ENCODE assay signal across 28 cellular contexts in the genomic region with DNA sequence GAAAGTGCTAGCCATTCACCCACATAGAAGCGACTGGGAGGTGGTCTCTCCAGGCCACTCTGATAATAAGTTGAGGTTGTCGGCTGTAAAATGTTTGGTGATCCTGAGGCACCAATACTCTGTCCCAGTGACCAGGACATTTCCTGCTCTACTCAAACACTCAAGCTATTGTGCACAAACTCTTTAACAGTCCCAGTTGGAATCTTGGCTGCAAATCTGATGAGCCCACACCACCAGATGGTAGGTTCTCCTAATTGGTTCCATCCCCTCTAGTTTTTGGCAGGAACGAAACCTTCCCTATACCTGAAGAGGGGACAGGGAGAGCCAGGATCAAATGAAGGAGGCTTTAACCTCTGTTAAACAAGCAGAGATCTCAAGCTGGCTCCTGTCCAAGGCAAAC. TPM values are rescaled to one million over a fixed set of nuclear protein-coding genes. Genes with fewer than 3 reads are reported as not detected.
DNase-seq lines count a peak whose midpoint lies in the region; ATAC-seq and TF ChIP-seq lines count a peak whose summit lies in the region.
"Had no signal": no experiment of that assay in that cellular context is flagged by ENCODE, and none has a peak within 500 bp of the region (broad histone marks: within the 10 kb centered on the region; RNA-seq: fewer than 3 reads in every experiment).

No MANE protein-coding gene starts in this region.

- intact Hi-C loops in activated CD8-positive, alpha-beta T cell treated with anti-CD3 and anti-CD28 coated beads for 36 hours (cut with micrococcal nuclease) = no loop called here

- DNase-seq in DMS 273 (lab: John Stamatoyannopoulos, UW; ENCODE audit: unreplicated experiment) (peak; percentile 40), LNCaP clone FGC (ENCODE audit: low read depth) (peak; percentile 27), NCI-H446 treated with DMSO at 0.1 percent for 48 hours (lab: John Stamatoyannopoulos, UW) (peak; percentile 60), SHP77 (lab: John Stamatoyannopoulos, UW) (peak; percentile 9 to 47), GM13976 (ENCODE audit: low spot score) (no peak), putamen (ENCODE audit: low spot score) (no peak)
- no peak for DNase-seq in activated CD8-positive, alpha-beta T cell treated with anti-CD3 and anti-CD28 coated beads for 36 hours
- DNase-seq: aorta; endodermal cell; GDM1; IMR-90; NCI-H187; ovary; PC-3; Right ventricle myocardium superior; spleen; stimulated activated CD4-positive, alpha-beta T cell treated with anti-CD3 and anti-CD28 coated beads, Interleukin-2, amount 100 ng/mL, for 48 hours; T-helper 9 cell; uterus had no signal

- no peaks in the 10 kb centered on the region for H3K4me1 Mint-ChIP-seq in activated CD8-positive, alpha-beta T cell treated with anti-CD3 and anti-CD28 coated beads for 36 hours (ENCODE audit: low read depth)
- H3K4me1 Mint-ChIP-seq: endodermal cell; stimulated activated effector memory CD8-positive, alpha-beta T cell treated with anti-CD3 and anti-CD28 coated beads, Interleukin-12 subunit alpha, Interleukin-12 subunit beta, amount 100 ng/mL, for 72 hours had no signal

- no peaks in the 10 kb centered on the region for H3K27me3 Mint-ChIP-seq in activated CD8-positive, alpha-beta T cell treated with anti-CD3 and anti-CD28 coated beads for 36 hours

- no peak overlapping the region for H3K4me3 Mint-ChIP-seq in activated CD8-positive, alpha-beta T cell treated with anti-CD3 and anti-CD28 coated beads for 36 hours
- H3K4me3 Mint-ChIP-seq: activated T-helper 1 cell treated with anti-CD3 and anti-CD28 coated beads, Interleukin-12 subunit alpha, Interleukin-12 subunit beta, Interleukin-2, Interleukin-4 antibody, amounts not matched to agents 30 ng/mL and 10 ng/mL and 1 ng/mL, durations not matched to agents 14 hours and 24 hours and 36 hours; endodermal cell; natural killer cell treated with Interleukin-12 subunit alpha and Interleukin-12 subunit beta and Interleukin-15 and Interleukin-18, amount 100 ng/mL, for 72 hours; stimulated activated effector memory CD8-positive, alpha-beta T cell treated with anti-CD3 and anti-CD28 coated beads, Interleukin-12 subunit alpha, Interleukin-12 subunit beta, amount 100 ng/mL, for 72 hours; WTC11 had no signal

- no peaks in the 10 kb centered on the region for H3K9me3 Mint-ChIP-seq in activated CD8-positive, alpha-beta T cell treated with anti-CD3 and anti-CD28 coated beads for 36 hours
- H3K9me3 Mint-ChIP-seq: activated T-helper 1 cell treated with anti-CD3 and anti-CD28 coated beads, Interleukin-12 subunit alpha, Interleukin-12 subunit beta, Interleukin-2, Interleukin-4 antibody, amounts not matched to agents 30 ng/mL and 10 ng/mL and 1 ng/mL, durations not matched to agents 14 hours and 24 hours and 36 hours; natural killer cell treated with Interleukin-12 subunit alpha and Interleukin-12 subunit beta and Interleukin-15 and Interleukin-18, amount 100 ng/mL, for 72 hours had no signal

- in situ Hi-C loops in GM13976 (cut with MboI; ENCODE audit: low sequenced_read_pairs, unreplicated experiment) = loop anchor here (25.0 kb wide), 1 partner anchor 458 kb away; no protein-coding TSS in a partner anchor

- ATAC-seq in activated CD8-positive, alpha-beta T cell treated with anti-CD3 and anti-CD28 coated beads for 36 hours = no peak
- ATAC-seq: activated naive CD4-positive, alpha-beta T cell treated with anti-CD3 and anti-CD28 coated beads, Interleukin-2, amount 50 U/mL, for 72 hours; natural killer cell treated with Interleukin-12 subunit alpha and Interleukin-12 subunit beta and Interleukin-15 and Interleukin-18, amount 100 ng/mL, for 72 hours; PC-3; stimulated activated effector memory CD8-positive, alpha-beta T cell treated with anti-CD3 and anti-CD28 coated beads, Interleukin-12 subunit alpha, Interleukin-12 subunit beta, amount 100 ng/mL, for 72 hours; WTC11 had no signal

- no peaks in the 10 kb centered on the region for H3K36me3 Mint-ChIP-seq in activated CD8-positive, alpha-beta T cell treated with anti-CD3 and anti-CD28 coated beads for 36 hours (ENCODE audit: low read depth)
- H3K36me3 Mint-ChIP-seq: activated naive CD4-positive, alpha-beta T cell treated with anti-CD3 and anti-CD28 coated beads, Interleukin-2, amount 50 U/mL, for 72 hours; natural killer cell treated with Interleukin-12 subunit alpha and Interleukin-12 subunit beta and Interleukin-15 and Interleukin-18, amount 100 ng/mL, for 72 hours; stimulated activated effector memory CD8-positive, alpha-beta T cell treated with anti-CD3 and anti-CD28 coated beads, Interleukin-12 subunit alpha, Interleukin-12 subunit beta, amount 100 ng/mL, for 72 hours had no signal

- TF ChIP-seq CTCF in LNCaP clone FGC (IDR thresholded peaks at IDR 0.05; ENCODE audit: control insufficient read depth, extremely low read depth, insufficient read depth) (no peak), GM13976 (IDR thresholded peaks at IDR 0.05; ENCODE audit: borderline replicate concordance, control extremely low read depth, extremely low read depth, insufficient read depth, missing control alignments) (no peak)
- no peak for TF ChIP-seq CTCF in activated CD8-positive, alpha-beta T cell treated with anti-CD3 and anti-CD28 coated beads for 36 hours (IDR thresholded peaks at IDR 0.05)

- CTCF ChIA-PET in activated CD8-positive, alpha-beta T cell treated with anti-CD3 and anti-CD28 coated beads for 36 hours (lab: Charles Lee) = no interaction called here

- no peak overlapping the region for H3K27ac Mint-ChIP-seq in activated CD8-positive, alpha-beta T cell treated with anti-CD3 and anti-CD28 coated beads for 36 hours
- H3K27ac Mint-ChIP-seq: activated naive CD4-positive, alpha-beta T cell treated with anti-CD3 and anti-CD28 coated beads, Interleukin-2, amount 50 U/mL, for 72 hours; activated T-helper 1 cell treated with anti-CD3 and anti-CD28 coated beads, Interleukin-12 subunit alpha, Interleukin-12 subunit beta, Interleukin-2, Interleukin-4 antibody, amounts not matched to agents 30 ng/mL and 10 ng/mL and 1 ng/mL, durations not matched to agents 14 hours and 24 hours and 36 hours; endodermal cell; natural killer cell treated with Interleukin-12 subunit alpha and Interleukin-12 subunit beta and Interleukin-15 and Interleukin-18, amount 100 ng/mL, for 72 hours; stimulated activated effector memory CD8-positive, alpha-beta T cell treated with anti-CD3 and anti-CD28 coated beads, Interleukin-12 subunit alpha, Interleukin-12 subunit beta, amount 100 ng/mL, for 72 hours; WTC11 had no signal

- no peak overlapping the region for H3K4me3 ChIP-seq in LNCaP clone FGC (ENCODE audit: low read depth, low read length)
- H3K4me3 ChIP-seq: cardiac muscle cell, ovary, right atrium auricular region, spleen, uterus had no signal

- POLR2A ChIA-PET in activated CD8-positive, alpha-beta T cell treated with anti-CD3 and anti-CD28 coated beads for 36 hours (lab: Charles Lee) = no interaction called here

RNA-seq across cellular contexts. Expression of a gene that starts 14.3 kb away (rescaled TPM):
- not detected for total RNA-seq in activated CD8-positive, alpha-beta T cell treated with anti-CD3 and anti-CD28 coated beads for 36 hours
- total RNA-seq: activated naive CD4-positive, alpha-beta T cell treated with anti-CD3 and anti-CD28 coated beads, Interleukin-2, amount 50 U/mL, for 72 hours; activated T-helper 1 cell treated with anti-CD3 and anti-CD28 coated beads, Interleukin-12 subunit alpha, Interleukin-12 subunit beta, Interleukin-2, Interleukin-4 antibody, amounts not matched to agents 30 ng/mL and 10 ng/mL and 1 ng/mL, durations not matched to agents 14 hours and 24 hours and 36 hours; glomerular endothelial cell; mononuclear cell; natural killer cell treated with Interleukin-12 subunit alpha and Interleukin-12 subunit beta and Interleukin-15 and Interleukin-18, amount 100 ng/mL, for 72 hours; PC-3 had no signal

Comparison
In these comparisons a context has a peak if more than half of its experiments do, and no peak if none do; other contexts are left out.
1. DNase-seq: peak in DMS 273 (single experiment), LNCaP clone FGC (single experiment), NCI-H446 treated with DMSO at 0.1 percent for 48 hours (single experiment) and SHP77 (2 of 2); none in activated CD8-positive, alpha-beta T cell treated with anti-CD3 and anti-CD28 coated beads for 36 hours (single experiment), GM13976 (single experiment) and putamen (single experiment).